ENCODE assay signal across 15 cellular contexts in the genomic region with DNA sequence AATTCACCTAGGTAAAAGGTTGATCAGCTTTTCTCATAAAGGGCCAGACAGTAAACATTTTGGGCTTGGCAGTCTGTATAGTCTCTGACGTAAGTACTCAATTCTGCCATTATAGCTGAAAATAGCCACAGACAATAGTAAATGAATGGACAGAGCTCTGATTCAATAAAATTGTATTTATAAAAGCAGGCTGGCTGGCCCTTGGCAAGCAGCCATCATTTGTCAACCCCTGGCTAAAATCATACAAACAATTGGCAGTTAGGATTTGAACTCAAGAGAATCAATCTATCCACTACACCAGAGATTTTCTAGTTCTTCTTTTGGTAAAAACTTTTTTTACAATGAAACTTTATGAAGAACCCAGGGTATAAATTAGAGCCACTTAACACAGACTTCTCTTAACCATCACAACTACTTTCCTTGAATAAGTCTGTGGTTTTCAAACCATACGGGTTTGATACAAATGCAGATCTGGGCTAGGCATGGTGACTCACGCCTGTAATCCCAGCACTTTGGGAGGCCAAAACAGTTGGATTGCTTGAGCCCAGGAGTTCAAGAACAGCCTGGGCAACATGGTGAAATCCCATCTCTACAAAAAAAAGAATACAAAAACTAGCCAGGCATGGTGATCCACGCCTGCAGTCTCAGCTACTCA.
DNase-seq lines count a peak whose midpoint lies in the region; ATAC-seq and TF ChIP-seq lines count a peak whose summit lies in the region.
"Had no signal": no experiment of that assay in that cellular context is flagged by ENCODE, and none has a peak within 500 bp of the region (broad histone marks: within the 10 kb centered on the region; RNA-seq: fewer than 3 reads in every experiment).

No MANE protein-coding gene starts in this region.

- no peaks in the 10 kb centered on the region for H3K36me3 Mint-ChIP-seq in CD4-positive, alpha-beta T cell (ENCODE audit: low read depth)

- CTCF ChIA-PET in CD4-positive, alpha-beta T cell (lab: Charles Lee), result no interaction called here

- H3K27ac ChIP-seq in VCaP, result peak overlapping the region; percentile 64
- no peak overlapping the region for H3K27ac ChIP-seq in CD4-positive, alpha-beta T cell (ENCODE audit: low read depth, low read length)
- H3K27ac ChIP-seq: 22Rv1, gastrocnemius medialis, RWPE1 had no signal

- DNase-seq in NCI-H1092 treated with DMSO at 0.1 percent for 48 hours (lab: John Stamatoyannopoulos, UW) (peak; percentile 49), NCI-H1092 (lab: John Stamatoyannopoulos, UW) (no peak), globus pallidus (ENCODE audit: low spot score) (peak; percentile 91), superior temporal gyrus (ENCODE audit: extremely low spot score) (peak; percentile 88), G401 (ENCODE audit: low spot score) (no peak), AG08395 (ENCODE audit: low spot score) (no peak)
- no peak for DNase-seq in CD4-positive, alpha-beta T cell
- DNase-seq: activated naive CD4-positive, alpha-beta T cell treated with anti-CD3 and anti-CD28 coated beads, Interleukin-2, amount 50 U/mL, for 16 hours; gastrocnemius medialis; left colon; NCI-H446 had no signal

- H3K27me3 ChIP-seq in CD4-positive, alpha-beta T cell (ENCODE audit: control insufficient read depth, insufficient read depth, low read length), result peaks cover 5% of the 10 kb centered on the region
- H3K27me3 ChIP-seq: gastrocnemius medialis had no signal

- ATAC-seq in CD4-positive, alpha-beta T cell (ENCODE audit: poor library complexity), result no peak
- ATAC-seq: gastrocnemius medialis, left colon had no signal

- intact Hi-C loops in CD4-positive, alpha-beta T cell (cut with DNase I, micrococcal nuclease), result no loop called here

- TF ChIP-seq CTCF in VCaP (conservative IDR thresholded peaks at IDR 0.05), result no peak
- TF ChIP-seq CTCF in CD4-positive, alpha-beta T cell (IDR thresholded peaks at IDR 0.05), result no peak

- peaks cover 22% of the 10 kb centered on the region for H3K27me3 Mint-ChIP-seq in CD4-positive, alpha-beta T cell

- POLR2A ChIA-PET in CD4-positive, alpha-beta T cell (lab: Charles Lee), result no interaction called here

- no peaks in the 10 kb centered on the region for H3K9me3 ChIP-seq in CD4-positive, alpha-beta T cell (ENCODE audit: control insufficient read depth, low read length)
- H3K9me3 ChIP-seq: gastrocnemius medialis had no signal

- no peaks in the 10 kb centered on the region for H3K9me3 Mint-ChIP-seq in CD4-positive, alpha-beta T cell
- H3K9me3 Mint-ChIP-seq: neural crest cell had no signal

- no peak overlapping the region for H3K4me3 Mint-ChIP-seq in CD4-positive, alpha-beta T cell
- H3K4me3 Mint-ChIP-seq: neural crest cell had no signal

- H3K27ac Mint-ChIP-seq in CD4-positive, alpha-beta T cell, result no peak overlapping the region

- no peaks in the 10 kb centered on the region for H3K4me1 Mint-ChIP-seq in CD4-positive, alpha-beta T cell (ENCODE audit: low read depth)
- H3K4me1 Mint-ChIP-seq: neural crest cell had no signal

- in situ Hi-C loops in G401 (cut with HindIII; ENCODE audit: low sequenced_read_pairs), result no loop called here

Comparison
In these comparisons a context has a peak if more than half of its experiments do, and no peak if none do; other contexts are left out.
1. DNase-seq: peak in NCI-H1092 treated with DMSO at 0.1 percent for 48 hours (single experiment), globus pallidus (single experiment) and superior temporal gyrus (single experiment); none in NCI-H1092 (single experiment), G401 (single experiment), AG08395 (single experiment) and CD4-positive, alpha-beta T cell (0 of 10).